8 cellular contexts compared by ENCODE assay signal in genomic region chr3:153159771-153160397, GRCh38. TPM values are rescaled to one million over a fixed set of nuclear protein-coding genes. Genes with fewer than 3 reads are reported as not detected.
A peak's percentile ranks its signal among the peaks of the same experiment; 100 is the strongest.
DNase-seq lines count a peak whose midpoint lies in the region; ATAC-seq and TF ChIP-seq lines count a peak whose summit lies in the region.

No MANE protein-coding gene starts in this region.

- intact Hi-C loops in left ventricle myocardium inferior (cut with micrococcal nuclease) (loop anchor here (10.0 kb wide), 1 partner anchor 125 kb away; no protein-coding TSS in a partner anchor), Right ventricle myocardium superior (cut with DNase I) (loop anchor here (5.0 kb wide), 1 partner anchor 118 kb away; no protein-coding TSS in a partner anchor), aorta (cut with DNase I) (loop anchor here (2.0 to 10.0 kb wide), 4 partner anchors 107 to 275 kb away; no protein-coding TSS in a partner anchor)

- H3K4me1 ChIP-seq in left ventricle myocardium inferior (peaks cover 42% of the 10 kb centered on the region), mucosa of stomach (ENCODE audit: control insufficient read depth, insufficient read depth, low read length) (peaks cover 16% of the 10 kb centered on the region), aorta (ENCODE audit: control insufficient read depth in 1 of 2, insufficient read depth in 2 of 2, low read length in 2 of 2) (no peaks in the 10 kb centered on the region)

- DNase-seq in left ventricle myocardium inferior (no peak), Right ventricle myocardium superior (no peak), caudate nucleus (lab: John Stamatoyannopoulos, UW) (no peak), aorta (peak in 1 of 2 donors; percentile 73), OCI-M2 (lab: John Stamatoyannopoulos, UW; ENCODE audit: unreplicated experiment) (no peak), GM03348 (ENCODE audit: low spot score) (no peak)

- H3K9ac ChIP-seq in mucosa of stomach (ENCODE audit: low read length) = peak overlapping the region; percentile 88

- H3K27me3 ChIP-seq in left ventricle myocardium inferior (ENCODE audit: low read depth) (no peaks in the 10 kb centered on the region), mucosa of stomach (ENCODE audit: control insufficient read depth, insufficient read depth, low read length) (no peaks in the 10 kb centered on the region), aorta (ENCODE audit: control insufficient read depth in 1 of 2, insufficient read depth in 2 of 2, low read length in 1 of 2) (peaks cover 0 to 2% of the 10 kb centered on the region in 2 donors)

- peak overlapping the region; percentile 94 for H3K27ac ChIP-seq in left ventricle myocardium inferior (replicated peaks)
- peak overlapping the region; percentile 92 for H3K27ac ChIP-seq in caudate nucleus (ENCODE audit: low read depth, low read length)
- peak overlapping the region in 1 of 2 donors; percentile 72 for H3K27ac ChIP-seq in aorta (ENCODE audit: low read depth in 1 of 2, low read length in 2 of 2)

- H3K36me3 ChIP-seq in left ventricle myocardium inferior = no peaks in the 10 kb centered on the region
- no peaks in the 10 kb centered on the region for H3K36me3 ChIP-seq in mucosa of stomach (ENCODE audit: control insufficient read depth, insufficient read depth, low read length)
- no peaks in the 10 kb centered on the region for H3K36me3 ChIP-seq in aorta (ENCODE audit: control insufficient read depth in 1 of 2, insufficient read depth in 2 of 2, low read length in 1 of 2)

- H3K4me3 ChIP-seq in left ventricle myocardium inferior (peak overlapping the region; percentile 97), mucosa of stomach (ENCODE audit: low read length) (peak overlapping the region; percentile 83), aorta (ENCODE audit: low read length in 2 of 2) (peak overlapping the region; percentile 35 to 66)

- no peak for ATAC-seq in Right ventricle myocardium superior (ENCODE audit: poor library complexity)
- ATAC-seq in aorta (ENCODE audit: low FRiP score) = no peak
- no peak for ATAC-seq in GM21390 (IDR thresholded peaks at IDR 0.05; ENCODE audit: unreplicated experiment)

- WGBS in aorta, 2 donors = 74 to 76% methylated on average over 9 of the region's 9 CpGs

- no peaks in the 10 kb centered on the region for H3K9me3 ChIP-seq in left ventricle myocardium inferior (replicated peaks)
- H3K9me3 ChIP-seq in mucosa of stomach (ENCODE audit: control insufficient read depth, low read length) = no peaks in the 10 kb centered on the region
- H3K9me3 ChIP-seq in aorta (ENCODE audit: control insufficient read depth, low read length) = no peaks in the 10 kb centered on the region

- no peak for TF ChIP-seq CTCF in left ventricle myocardium inferior (IDR thresholded peaks at IDR 0.05; ENCODE audit: borderline replicate concordance)

RNA-seq across cellular contexts. Expression of gene RAP2B, which starts 2.1 kb away (rescaled TPM):
- total RNA-seq in left ventricle myocardium inferior (2.7 TPM), Right ventricle myocardium superior (2.8 TPM), aorta (10 to 100 TPM; 11.3 to 20.7 TPM)
- 1 to 10 TPM; 2.4 to 4.1 TPM for polyA plus RNA-seq in aorta
